Comparison of ENCODE assay signal across 1 cellular context in genomic region chr3:46928297-46928696, GRCh38.
A peak's percentile ranks its signal among the peaks of the same experiment; 100 is the strongest.
TF ChIP-seq lines count a peak whose summit lies in the region.

No MANE protein-coding gene starts in this region.

TF ChIP-seq in GM12878, 131 proteins besides CTCF, POLR2A, EP300 and RAD21 (continued from another document):
- TF ChIP-seq ZBTB4 (CRISPR knock-in tag; IDR thresholded peaks at IDR 0.05) (no peak), HDGF (IDR thresholded peaks at IDR 0.05) (no peak), RUNX3 (IDR thresholded peaks at IDR 0.05; ENCODE audit: low read length) (peak; percentile 88), MTA3 (IDR thresholded peaks at IDR 0.05; ENCODE audit: borderline replicate concordance, low read length) (no peak), SIN3A (IDR thresholded peaks at IDR 0.05; ENCODE audit: low read depth, low read length) (no peak), POLR2AphosphoS2 (IDR thresholded peaks at IDR 0.05; ENCODE audit: low read depth, low read length) (no peak), SMAD1 (IDR thresholded peaks at IDR 0.05; ENCODE audit: low read depth, partially characterized antibody) (no peak)
